Comparison of ENCODE assay signal across 1 cellular context in the genomic region with DNA sequence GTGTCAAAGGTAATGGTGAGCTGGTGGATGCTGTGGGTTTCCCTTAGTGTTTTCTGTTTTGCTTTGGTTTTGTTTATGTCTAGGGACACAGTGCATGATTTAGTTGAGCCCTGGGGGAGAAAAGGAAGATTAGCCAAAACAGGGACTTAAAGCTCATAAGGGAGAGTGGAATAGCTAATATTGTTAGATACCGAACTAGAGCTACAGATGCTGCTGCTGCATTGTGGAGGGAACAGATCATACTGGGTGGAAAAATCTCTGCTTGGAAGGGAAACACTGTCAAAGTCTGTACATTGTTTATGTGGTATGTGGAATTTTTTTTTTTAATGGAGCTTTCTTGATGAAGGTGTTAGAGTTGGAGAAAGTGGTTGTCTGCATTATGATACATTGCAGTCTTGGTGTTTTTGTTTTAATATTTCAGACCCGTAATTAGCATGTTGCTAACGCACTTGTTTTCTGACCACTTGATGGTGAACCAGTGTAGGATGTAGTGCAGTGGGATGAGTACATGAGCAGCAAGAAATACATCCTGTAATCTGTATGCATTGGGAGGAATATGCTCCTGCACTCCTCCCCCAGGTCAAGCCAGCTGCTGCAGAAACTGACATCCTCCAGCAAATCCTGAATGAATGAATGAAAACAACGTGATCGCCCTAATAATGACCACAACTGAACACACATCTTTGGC.
TF ChIP-seq lines count a peak whose summit lies in the region.

No MANE protein-coding gene starts in this region.

TF ChIP-seq in IMR-90, 13 proteins besides CTCF, POLR2A, EP300 and RAD21 (continued from another document):
- TF ChIP-seq, protein P1, sequence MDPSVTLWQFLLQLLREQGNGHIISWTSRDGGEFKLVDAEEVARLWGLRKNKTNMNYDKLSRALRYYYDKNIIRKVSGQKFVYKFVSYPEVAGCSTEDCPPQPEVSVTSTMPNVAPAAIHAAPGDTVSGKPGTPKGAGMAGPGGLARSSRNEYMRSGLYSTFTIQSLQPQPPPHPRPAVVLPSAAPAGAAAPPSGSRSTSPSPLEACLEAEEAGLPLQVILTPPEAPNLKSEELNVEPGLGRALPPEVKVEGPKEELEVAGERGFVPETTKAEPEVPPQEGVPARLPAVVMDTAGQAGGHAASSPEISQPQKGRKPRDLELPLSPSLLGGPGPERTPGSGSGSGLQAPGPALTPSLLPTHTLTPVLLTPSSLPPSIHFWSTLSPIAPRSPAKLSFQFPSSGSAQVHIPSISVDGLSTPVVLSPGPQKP (IDR thresholded peaks at IDR 0.05; ENCODE audit: borderline replicate concordance, low read depth, low read length), result no peak
- TF ChIP-seq MAFK (IDR thresholded peaks at IDR 0.05; ENCODE audit: low read depth, low read length) (no peak), BHLHE40 (IDR thresholded peaks at IDR 0.05; ENCODE audit: low read depth, low read length) (no peak), CHD1 (IDR thresholded peaks at IDR 0.05; ENCODE audit: low read depth, low read length) (no peak), MXI1 (IDR thresholded peaks at IDR 0.05; ENCODE audit: borderline replicate concordance, low read depth, low read length) (no peak)
